ENCODE assay signal across 1 cellular context in genomic region chr18:5543036-5543671, GRCh38.
TF ChIP-seq lines count a peak whose summit lies in the region.

No MANE protein-coding gene starts in this region.

TF ChIP-seq in GM23338, 12 proteins besides CTCF, POLR2A, EP300 and RAD21 (continued from another document):
- no peak for TF ChIP-seq ZNF462 (CRISPR knock-in tag; IDR thresholded peaks at IDR 0.05)
